Comparison of ENCODE assay signal across 18 cellular contexts in the genomic region with DNA sequence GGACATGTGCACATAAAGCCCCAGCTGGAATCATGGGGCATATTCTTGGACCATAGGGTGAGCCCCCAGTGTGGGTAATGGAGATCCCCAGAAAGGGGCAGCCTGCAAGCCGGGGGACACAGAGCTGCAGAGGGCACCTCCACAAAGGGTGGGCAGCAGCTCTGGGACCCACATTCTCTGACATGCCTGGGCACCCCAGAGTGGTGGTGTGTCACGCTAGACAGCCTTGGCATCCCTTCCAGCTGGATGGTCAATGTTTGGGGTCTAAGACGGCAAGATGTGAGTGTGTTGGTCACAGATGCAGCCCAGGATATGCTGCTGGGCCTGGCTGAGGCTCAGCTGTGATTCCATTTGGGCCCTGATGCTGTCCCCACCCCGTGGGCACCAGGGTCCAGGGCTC. TPM values are rescaled to one million over a fixed set of nuclear protein-coding genes. Genes with fewer than 3 reads are reported as not detected.
DNase-seq lines count a peak whose midpoint lies in the region; ATAC-seq and TF ChIP-seq lines count a peak whose summit lies in the region.
"Had no signal": no experiment of that assay in that cellular context is flagged by ENCODE, and none has a peak within 500 bp of the region (broad histone marks: within the 10 kb centered on the region; RNA-seq: fewer than 3 reads in every experiment).

No MANE protein-coding gene starts in this region.

- H3K9me2 ChIP-seq in Loucy (replicated peaks; ENCODE audit: low read depth, low read length): no peaks in the 10 kb centered on the region

- DNase-seq in activated T-cell treated with anti-CD3 and anti-CD28 coated beads, Interleukin-2, amount 50 U/mL, for 72 hours: no peak
- no peak for DNase-seq in activated T-cell treated with anti-CD3 and anti-CD28 coated beads for 4 hours
- DNase-seq in amniotic stem cell (lab: John Stamatoyannopoulos, UW): no peak
- DNase-seq in psoas muscle: no peak
- DNase-seq: activated T-cell treated with anti-CD3 and anti-CD28 coated beads, Interleukin-2, amount 50 U/mL, for 1 hour; body of pancreas; effector CD4-positive, alpha-beta T cell; mammary epithelial cell; NCI-H2171; pancreas had no signal

- no peaks in the 10 kb centered on the region for H3K9me3 Mint-ChIP-seq in activated T-cell treated with anti-CD3 and anti-CD28 coated beads, Interleukin-2, amount 50 U/mL, for 72 hours
- H3K9me3 Mint-ChIP-seq in dendritic cell treated with granulocyte-macrophage colony-stimulating factor and Interleukin-4, amounts not matched to agents 40 ng/mL and 50 ng/mL, for 4 days: no peaks in the 10 kb centered on the region
- no peaks in the 10 kb centered on the region for H3K9me3 Mint-ChIP-seq in stimulated activated memory B cell treated with anti-CD40 and anti-IgM and Interleukin-4, amounts not matched to agents 10 μg/mL and 1 μg/mL and 100 μg/mL, for 72 hours

- H3K9me3 ChIP-seq in Loucy (ENCODE audit: insufficient read depth, low read depth, low read length) (no peaks in the 10 kb centered on the region), psoas muscle (no peaks in the 10 kb centered on the region)
- H3K9me3 ChIP-seq: body of pancreas, pancreas had no signal

- no peaks in the 10 kb centered on the region for H4K20me1 ChIP-seq in Loucy (ENCODE audit: insufficient read depth, low read length, poor library complexity, severe bottlenecking)

- H3K27ac ChIP-seq in psoas muscle: no peak overlapping the region
- H3K27ac ChIP-seq: pancreas, SK-N-MC, VCaP had no signal

- H3K4me3 ChIP-seq in Loucy (ENCODE audit: low read length, poor library complexity, severe bottlenecking) (no peak overlapping the region), psoas muscle (no peak overlapping the region)
- H3K4me3 ChIP-seq: body of pancreas, pancreas, SK-N-MC had no signal

- intact Hi-C loops in dendritic cell treated with granulocyte-macrophage colony-stimulating factor and Interleukin-4, amounts not matched to agents 40 ng/mL and 50 ng/mL, for 4 days (cut with micrococcal nuclease): loop anchor here (5.0 kb wide), 1 partner anchor 45 kb away; no protein-coding TSS in a partner anchor
- intact Hi-C loops in psoas muscle (cut with DNase I): no loop called here

- H3K9ac ChIP-seq in Loucy (ENCODE audit: low read depth, low read length, poor library complexity, severe bottlenecking): peak overlapping the region; percentile 72

- peak overlapping the region; percentile 56 for H3K4me2 ChIP-seq in Loucy (ENCODE audit: low read depth, low read length, poor library complexity, severe bottlenecking)

- H3K4me1 ChIP-seq in Loucy (ENCODE audit: insufficient read depth, low read length, poor library complexity, severe bottlenecking) (peaks cover 93% of the 10 kb centered on the region), psoas muscle (peaks cover 11% of the 10 kb centered on the region)
- H3K4me1 ChIP-seq: pancreas had no signal

- peaks cover 31% of the 10 kb centered on the region for H3F3A ChIP-seq in Loucy (ENCODE audit: low read depth)

- 87 to 93% (median 92%) methylated on average over 4 of the region's 4 CpGs for WGBS in psoas muscle, 3 donors

- H3K79me2 ChIP-seq in Loucy (ENCODE audit: insufficient read depth, low read length): peaks cover 19% of the 10 kb centered on the region; the same call in 1 of the 2 replicates

- no peaks in the 10 kb centered on the region for H3K27me3 Mint-ChIP-seq in activated T-cell treated with anti-CD3 and anti-CD28 coated beads, Interleukin-2, amount 50 U/mL, for 72 hours (ENCODE audit: low read depth)
- H3K27me3 Mint-ChIP-seq in dendritic cell treated with granulocyte-macrophage colony-stimulating factor and Interleukin-4, amounts not matched to agents 40 ng/mL and 50 ng/mL, for 4 days: no peaks in the 10 kb centered on the region
- H3K27me3 Mint-ChIP-seq in stimulated activated memory B cell treated with anti-CD40 and anti-IgM and Interleukin-4, amounts not matched to agents 10 μg/mL and 1 μg/mL and 100 μg/mL, for 72 hours: no peaks in the 10 kb centered on the region

- H3K36me3 ChIP-seq in Loucy (ENCODE audit: insufficient read depth, low read length): no peaks in the 10 kb centered on the region
- H3K36me3 ChIP-seq in psoas muscle (ENCODE audit: insufficient read depth in 1 of 2, low read depth in 1 of 2): no peaks in the 10 kb centered on the region
- H3K36me3 ChIP-seq: pancreas had no signal

- H3K4me1 Mint-ChIP-seq in activated T-cell treated with anti-CD3 and anti-CD28 coated beads, Interleukin-2, amount 50 U/mL, for 72 hours (ENCODE audit: low read depth): peaks cover 78% of the 10 kb centered on the region
- H3K4me1 Mint-ChIP-seq in dendritic cell treated with granulocyte-macrophage colony-stimulating factor and Interleukin-4, amounts not matched to agents 40 ng/mL and 50 ng/mL, for 4 days (ENCODE audit: low read depth): peaks cover 89% of the 10 kb centered on the region
- H3K4me1 Mint-ChIP-seq in stimulated activated memory B cell treated with anti-CD40 and anti-IgM and Interleukin-4, amounts not matched to agents 10 μg/mL and 1 μg/mL and 100 μg/mL, for 72 hours: peaks cover 82% of the 10 kb centered on the region

- H3K27ac Mint-ChIP-seq in activated T-cell treated with anti-CD3 and anti-CD28 coated beads, Interleukin-2, amount 50 U/mL, for 72 hours: peak overlapping the region; percentile 68
- H3K27ac Mint-ChIP-seq in dendritic cell treated with granulocyte-macrophage colony-stimulating factor and Interleukin-4, amounts not matched to agents 40 ng/mL and 50 ng/mL, for 4 days: peak overlapping the region; percentile 27
- H3K27ac Mint-ChIP-seq in stimulated activated memory B cell treated with anti-CD40 and anti-IgM and Interleukin-4, amounts not matched to agents 10 μg/mL and 1 μg/mL and 100 μg/mL, for 72 hours: peak overlapping the region; percentile 92

- no peak overlapping the region for H2AFZ ChIP-seq in Loucy (ENCODE audit: low read length)

- no peak overlapping the region for H3K4me3 Mint-ChIP-seq in activated T-cell treated with anti-CD3 and anti-CD28 coated beads, Interleukin-2, amount 50 U/mL, for 72 hours
- no peak overlapping the region for H3K4me3 Mint-ChIP-seq in dendritic cell treated with granulocyte-macrophage colony-stimulating factor and Interleukin-4, amounts not matched to agents 40 ng/mL and 50 ng/mL, for 4 days
- H3K4me3 Mint-ChIP-seq in stimulated activated memory B cell treated with anti-CD40 and anti-IgM and Interleukin-4, amounts not matched to agents 10 μg/mL and 1 μg/mL and 100 μg/mL, for 72 hours: no peak overlapping the region

- H3K27me3 ChIP-seq in Loucy (ENCODE audit: insufficient read depth, low read length, poor library complexity, severe bottlenecking) (no peaks in the 10 kb centered on the region), psoas muscle (ENCODE audit: insufficient read depth in 3 of 3, low read length in 2 of 3) (no peaks in the 10 kb centered on the region)
- H3K27me3 ChIP-seq: body of pancreas, pancreas had no signal

- H3K36me3 Mint-ChIP-seq in activated T-cell treated with anti-CD3 and anti-CD28 coated beads, Interleukin-2, amount 50 U/mL, for 72 hours (ENCODE audit: insufficient read depth in 2 of 2): peaks cover 1 to 13% of the 10 kb centered on the region in 2 donors
- no peaks in the 10 kb centered on the region for H3K36me3 Mint-ChIP-seq in dendritic cell treated with granulocyte-macrophage colony-stimulating factor and Interleukin-4, amounts not matched to agents 40 ng/mL and 50 ng/mL, for 4 days (ENCODE audit: low read depth)
- peaks cover 17% of the 10 kb centered on the region for H3K36me3 Mint-ChIP-seq in stimulated activated memory B cell treated with anti-CD40 and anti-IgM and Interleukin-4, amounts not matched to agents 10 μg/mL and 1 μg/mL and 100 μg/mL, for 72 hours

- no peak for ATAC-seq in activated T-cell treated with anti-CD3 and anti-CD28 coated beads, Interleukin-2, amount 50 U/mL, for 72 hours (replicated peaks in 1 of 2)
- ATAC-seq in stimulated activated memory B cell treated with anti-CD40 and anti-IgM and Interleukin-4, amounts not matched to agents 10 μg/mL and 1 μg/mL and 100 μg/mL, for 72 hours: no peak
- ATAC-seq in GM19452 (IDR thresholded peaks at IDR 0.05; ENCODE audit: unreplicated experiment) (no peak), psoas muscle (no peak)
- ATAC-seq: body of pancreas, pancreas had no signal

- TF ChIP-seq CTCF in Loucy (conservative IDR thresholded peaks at IDR 0.05; ENCODE audit: low read length): no peak
- TF ChIP-seq CTCF in psoas muscle (IDR thresholded peaks at IDR 0.05): no peak

RNA-seq across cellular contexts. Expression of gene ADORA2A, which starts 9.7 kb away (rescaled TPM):
- total RNA-seq in activated T-cell treated with anti-CD3 and anti-CD28 coated beads, Interleukin-2, amount 50 U/mL, for 72 hours: 10 to 100 TPM; 34.6 to 41.2 TPM
- total RNA-seq in psoas muscle: 1 to 10 TPM in 3 of 4 donors, under 1 TPM in 1; 0.97 to 2.4 (median 1.6) TPM
- 1 to 10 TPM in 2 of 3 donors, under 1 TPM in 1; 0.97 to 1.7 (median 1.7) TPM for polyA plus RNA-seq in psoas muscle

RNA-seq across cellular contexts. Expression of gene UPB1, which starts 58.0 kb away (rescaled TPM):
- 1 to 10 TPM in 1 of 2 donors, under 1 TPM in 1; 0.26 to 1.2 TPM for total RNA-seq in activated T-cell treated with anti-CD3 and anti-CD28 coated beads, Interleukin-2, amount 50 U/mL, for 72 hours
- total RNA-seq in psoas muscle: under 1 TPM; 0.07 to 0.82 (median 0.19) TPM
- polyA plus RNA-seq in psoas muscle: under 1 TPM; 0.11 to 0.21 (median 0.18) TPM
- total RNA-seq: HT1080, mammary epithelial cell had no signal
- polyA plus RNA-seq: AG04450, mammary epithelial cell had no signal

Comparison
In these comparisons a context has a peak if more than half of its experiments do, and no peak if none do; other contexts are left out.
1. H3K27ac Mint-ChIP-seq: peak in every context shown above with its lines; median percentile 92 in stimulated activated memory B cell treated with anti-CD40 and anti-IgM and Interleukin-4, amounts not matched to agents 10 μg/mL and 1 μg/mL and 100 μg/mL, for 72 hours; 68 in activated T-cell treated with anti-CD3 and anti-CD28 coated beads, Interleukin-2, amount 50 U/mL, for 72 hours; 27 in dendritic cell treated with granulocyte-macrophage colony-stimulating factor and Interleukin-4, amounts not matched to agents 40 ng/mL and 50 ng/mL, for 4 days.
2. RNA of gene ADORA2A, which starts 9.7 kb away (total RNA-seq): 34.6 to 41.2 TPM in activated T-cell treated with anti-CD3 and anti-CD28 coated beads, Interleukin-2, amount 50 U/mL, for 72 hours; 0.97 to 2.4 TPM in psoas muscle; every median in the first group is over 10 times any median in the second.